In genomic region chr6:33507261-33507660, GRCh38 we compare ENCODE assay signal across 26 cellular contexts. TPM values are rescaled to one million over a fixed set of nuclear protein-coding genes. Genes with fewer than 3 reads are reported as not detected.
DNase-seq lines count a peak whose midpoint lies in the region; ATAC-seq, FAIRE-seq and TF ChIP-seq lines count a peak whose summit lies in the region.
"Had no signal": no experiment of that assay in that cellular context is flagged by ENCODE, and none has a peak within 500 bp of the region (broad histone marks: within the 10 kb centered on the region; RNA-seq: fewer than 3 reads in every experiment).

No MANE protein-coding gene starts in this region.

- H4K20me1 ChIP-seq in HepG2 (ENCODE audit: insufficient read depth, low read length), result no peaks in the 10 kb centered on the region
- H4K20me1 ChIP-seq: BLaER1 had no signal

- no peak overlapping the region for H3K4me2 ChIP-seq in HepG2 (ENCODE audit: low read depth, low read length)
- H3K4me2 ChIP-seq: BLaER1 had no signal

- no peak for DNase-seq in activated CD4-positive, alpha-beta memory T cell treated with anti-CD3 and anti-CD28 coated beads, Interleukin-2, amount 10 ng/mL, durations not matched to agents 7 days and 5 days
- no peak for DNase-seq in activated CD4-positive, alpha-beta memory T cell treated with anti-CD3 and anti-CD28 coated beads for 36 hours
- no peak for DNase-seq in HepG2 (ENCODE audit: low spot score)
- no peak for DNase-seq in right lobe of liver
- peak; percentile 25 for DNase-seq in bronchial epithelial cell (ENCODE audit: low read depth)
- no peak for DNase-seq in stimulated activated effector memory CD8-positive, alpha-beta T cell treated with anti-CD3 and anti-CD28 coated beads, Interleukin-12 subunit alpha, Interleukin-12 subunit beta, amount 100 ng/mL, for 72 hours (ENCODE audit: low spot score in 2 of 2)
- no peak for DNase-seq in DMS153 (lab: John Stamatoyannopoulos, UW)
- no peak for DNase-seq in NCI-H2107 treated with DMSO at 0.1 percent for 48 hours (lab: John Stamatoyannopoulos, UW; ENCODE audit: unreplicated experiment)
- DNase-seq: 8988T; ACHN; BE2C; Caco-2; Calu3; CD4-positive, alpha-beta T cell; CD8-positive, alpha-beta T cell; DMS79; DND-41; EL; GDM1 had no signal

- TF ChIP-seq RAD21 in HepG2 (CRISPR knock-in tag; IDR thresholded peaks at IDR 0.05), result no peak

- in situ Hi-C loops in HepG2 (cut with HindIII; ENCODE audit: extremely low pct_ligation_motif_present, low pct_unique_long_range_greater_than_20kb), result no loop called here

- TF ChIP-seq EP300 in HepG2 (IDR thresholded peaks at IDR 0.05; ENCODE audit: low read depth in 2 of 2, low read length in 2 of 2), result no peak
- TF ChIP-seq EP300 in HepG2 (CRISPR knock-in tag; IDR thresholded peaks at IDR 0.05; ENCODE audit: borderline replicate concordance), result no peak

- no peaks in the 10 kb centered on the region for H3K9me3 ChIP-seq in HepG2 (ENCODE audit: low read length)
- H3K9me3 ChIP-seq in right lobe of liver, result no peaks in the 10 kb centered on the region

- H3K27me3 ChIP-seq in HepG2 (ENCODE audit: control insufficient read depth in 1 of 2, insufficient read depth in 2 of 2, low read length in 2 of 2) (peaks cover 0 to 10% of the 10 kb centered on the region in 2 experiments; a peak in 3 of 5 replicates), right lobe of liver (no peaks in the 10 kb centered on the region), bronchial epithelial cell (ENCODE audit: control insufficient read depth, insufficient read depth, low read length) (no peaks in the 10 kb centered on the region)
- H3K27me3 ChIP-seq: BE2C had no signal

- no peak overlapping the region for H3K4me3 Mint-ChIP-seq in activated CD4-positive, alpha-beta memory T cell treated with anti-CD3 and anti-CD28 coated beads, Interleukin-2, amount 10 ng/mL, durations not matched to agents 7 days and 5 days
- H3K4me3 Mint-ChIP-seq in activated CD4-positive, alpha-beta memory T cell treated with anti-CD3 and anti-CD28 coated beads for 36 hours, result no peak overlapping the region
- no peak overlapping the region for H3K4me3 Mint-ChIP-seq in stimulated activated effector memory CD8-positive, alpha-beta T cell treated with anti-CD3 and anti-CD28 coated beads, Interleukin-12 subunit alpha, Interleukin-12 subunit beta, amount 100 ng/mL, for 72 hours
- H3K4me3 Mint-ChIP-seq: CD4-positive, alpha-beta T cell; CD8-positive, alpha-beta T cell had no signal

- no peak overlapping the region for H2AFZ ChIP-seq in HepG2 (ENCODE audit: low read length)

- peaks cover 4% of the 10 kb centered on the region for H3K27me3 Mint-ChIP-seq in activated CD4-positive, alpha-beta memory T cell treated with anti-CD3 and anti-CD28 coated beads, Interleukin-2, amount 10 ng/mL, durations not matched to agents 7 days and 5 days
- peaks cover 11% of the 10 kb centered on the region for H3K27me3 Mint-ChIP-seq in activated CD4-positive, alpha-beta memory T cell treated with anti-CD3 and anti-CD28 coated beads for 36 hours

- no peak for TF ChIP-seq CTCF in HepG2 (CRISPR knock-in tag; IDR thresholded peaks at IDR 0.05)
- no peak for TF ChIP-seq CTCF in right lobe of liver (IDR thresholded peaks at IDR 0.05)
- TF ChIP-seq CTCF in bronchial epithelial cell (IDR thresholded peaks at IDR 0.05; ENCODE audit: insufficient read depth, low read length, severe bottlenecking), result no peak

- POLR2A ChIA-PET in activated CD4-positive, alpha-beta memory T cell treated with anti-CD3 and anti-CD28 coated beads, Interleukin-2, amount 10 ng/mL, durations not matched to agents 7 days and 5 days (lab: Charles Lee), result no interaction called here
- POLR2A ChIA-PET in activated CD4-positive, alpha-beta memory T cell treated with anti-CD3 and anti-CD28 coated beads for 36 hours (lab: Charles Lee), result no interaction called here
- POLR2A ChIA-PET in HepG2 (lab: Yijun Ruan, JAX), result no interaction called here

- no peaks in the 10 kb centered on the region for H3K36me3 Mint-ChIP-seq in activated CD4-positive, alpha-beta memory T cell treated with anti-CD3 and anti-CD28 coated beads, Interleukin-2, amount 10 ng/mL, durations not matched to agents 7 days and 5 days (ENCODE audit: low read depth)
- no peaks in the 10 kb centered on the region for H3K36me3 Mint-ChIP-seq in activated CD4-positive, alpha-beta memory T cell treated with anti-CD3 and anti-CD28 coated beads for 36 hours
- no peaks in the 10 kb centered on the region for H3K36me3 Mint-ChIP-seq in stimulated activated effector memory CD8-positive, alpha-beta T cell treated with anti-CD3 and anti-CD28 coated beads, Interleukin-12 subunit alpha, Interleukin-12 subunit beta, amount 100 ng/mL, for 72 hours
- H3K36me3 Mint-ChIP-seq: CD8-positive, alpha-beta T cell had no signal

- H3K9ac ChIP-seq in HepG2 (ENCODE audit: insufficient read depth, low read depth, low read length), result no peak overlapping the region
- H3K9ac ChIP-seq: BLaER1 had no signal

- H3K79me2 ChIP-seq in HepG2 (ENCODE audit: insufficient read depth, low read length), result no peaks in the 10 kb centered on the region

- no TSS peak for BruUV-seq in HepG2 (replicated peaks; lab: Mats Ljungman, UMichigan)

- peaks cover 22% of the 10 kb centered on the region for H3K4me1 ChIP-seq in HepG2 (ENCODE audit: insufficient read depth, low read length)
- H3K4me1 ChIP-seq in right lobe of liver, result no peaks in the 10 kb centered on the region
- H3K4me1 ChIP-seq: BE2C had no signal

- H3K4me1 Mint-ChIP-seq in activated CD4-positive, alpha-beta memory T cell treated with anti-CD3 and anti-CD28 coated beads, Interleukin-2, amount 10 ng/mL, durations not matched to agents 7 days and 5 days, result peaks cover 19% of the 10 kb centered on the region
- H3K4me1 Mint-ChIP-seq in activated CD4-positive, alpha-beta memory T cell treated with anti-CD3 and anti-CD28 coated beads for 36 hours (ENCODE audit: low read depth), result peaks cover 8% of the 10 kb centered on the region
- peaks cover 20% of the 10 kb centered on the region for H3K4me1 Mint-ChIP-seq in stimulated activated effector memory CD8-positive, alpha-beta T cell treated with anti-CD3 and anti-CD28 coated beads, Interleukin-12 subunit alpha, Interleukin-12 subunit beta, amount 100 ng/mL, for 72 hours

- H3K27ac ChIP-seq in HepG2 (ENCODE audit: extremely low read length, insufficient read depth, low read length), result no peak overlapping the region
- H3K27ac ChIP-seq in right lobe of liver, result no peak overlapping the region
- H3K27ac ChIP-seq: BLaER1, C4-2B had no signal

- peak overlapping the region; percentile 26 for H3K27ac Mint-ChIP-seq in activated CD4-positive, alpha-beta memory T cell treated with anti-CD3 and anti-CD28 coated beads, Interleukin-2, amount 10 ng/mL, durations not matched to agents 7 days and 5 days
- no peak overlapping the region for H3K27ac Mint-ChIP-seq in activated CD4-positive, alpha-beta memory T cell treated with anti-CD3 and anti-CD28 coated beads for 36 hours
- H3K27ac Mint-ChIP-seq in stimulated activated effector memory CD8-positive, alpha-beta T cell treated with anti-CD3 and anti-CD28 coated beads, Interleukin-12 subunit alpha, Interleukin-12 subunit beta, amount 100 ng/mL, for 72 hours, result peak overlapping the region; percentile 68
- H3K27ac Mint-ChIP-seq: CD4-positive, alpha-beta T cell; CD8-positive, alpha-beta T cell had no signal

- TF ChIP-seq POLR2A in HepG2 (IDR thresholded peaks at IDR 0.05; ENCODE audit: insufficient read depth in 1 of 2, low read depth in 2 of 2, low read length in 2 of 2) (no peak), right lobe of liver (IDR thresholded peaks at IDR 0.05) (no peak)

- H3K4me3 ChIP-seq in HepG2 (replicated peaks in 1 of 3; ENCODE audit: insufficient read depth in 1 of 3, low read depth in 2 of 3, low read length in 3 of 3) (no peak overlapping the region), right lobe of liver (no peak overlapping the region), bronchial epithelial cell (ENCODE audit: low read depth, low read length) (no peak overlapping the region)
- H3K4me3 ChIP-seq: BLaER1, GM12878 had no signal

- CTCF ChIA-PET in activated CD4-positive, alpha-beta memory T cell treated with anti-CD3 and anti-CD28 coated beads, Interleukin-2, amount 10 ng/mL, durations not matched to agents 7 days and 5 days (lab: Charles Lee), result no interaction called here
- CTCF ChIA-PET in activated CD4-positive, alpha-beta memory T cell treated with anti-CD3 and anti-CD28 coated beads for 36 hours (lab: Charles Lee), result no interaction called here
- CTCF ChIA-PET in HepG2 (lab: Yijun Ruan, JAX; ENCODE audit: low intra/inter-chr PET ratio, low total read pairs), result no interaction called here

- H3K9me3 Mint-ChIP-seq in activated CD4-positive, alpha-beta memory T cell treated with anti-CD3 and anti-CD28 coated beads, Interleukin-2, amount 10 ng/mL, durations not matched to agents 7 days and 5 days, result no peaks in the 10 kb centered on the region
- peaks cover 5% of the 10 kb centered on the region for H3K9me3 Mint-ChIP-seq in activated CD4-positive, alpha-beta memory T cell treated with anti-CD3 and anti-CD28 coated beads for 36 hours
- H3K9me3 Mint-ChIP-seq in stimulated activated effector memory CD8-positive, alpha-beta T cell treated with anti-CD3 and anti-CD28 coated beads, Interleukin-12 subunit alpha, Interleukin-12 subunit beta, amount 100 ng/mL, for 72 hours, result no peaks in the 10 kb centered on the region
- H3K9me3 Mint-ChIP-seq: CD4-positive, alpha-beta T cell; CD8-positive, alpha-beta T cell had no signal

- intact Hi-C loops in activated CD4-positive, alpha-beta memory T cell treated with anti-CD3 and anti-CD28 coated beads for 36 hours (cut with micrococcal nuclease), result no loop called here
- intact Hi-C loops in HepG2 (cut with micrococcal nuclease; ENCODE audit: unreplicated experiment) (no loop called here), right lobe of liver (cut with DNase I) (no loop called here)

- ATAC-seq in HepG2, result no peak
- ATAC-seq in right lobe of liver, result no peak
- ATAC-seq in stimulated activated effector memory CD8-positive, alpha-beta T cell treated with anti-CD3 and anti-CD28 coated beads, Interleukin-12 subunit alpha, Interleukin-12 subunit beta, amount 100 ng/mL, for 72 hours, result no peak
- ATAC-seq: CD8-positive, alpha-beta T cell had no signal

- no peak for FAIRE-seq in HepG2 (lab: Jason Lieb, UNC)
- no peak for FAIRE-seq in bronchial epithelial cell (lab: Jason Lieb, UNC)
- FAIRE-seq: A204.1, D721Med, GM12878, GM12892, GM18507 had no signal

- H3K36me3 ChIP-seq in HepG2 (replicated peaks in 1 of 2; ENCODE audit: control insufficient read depth in 1 of 2, insufficient read depth in 2 of 2, low read length in 2 of 2) (no peaks in the 10 kb centered on the region), right lobe of liver (no peaks in the 10 kb centered on the region), bronchial epithelial cell (ENCODE audit: control insufficient read depth, insufficient read depth, low read length) (no peaks in the 10 kb centered on the region)
- H3K36me3 ChIP-seq: BE2C, BLaER1 had no signal

- 52% methylated on average over 3 of the region's 3 CpGs for WGBS in HepG2 (ENCODE audit: low lambda C conversion rate)
- WGBS in right lobe of liver (ENCODE audit: insufficient coverage, low coverage, low lambda C conversion rate, missing lambda C conversion rate), result 80% methylated on average over 3 of the region's 3 CpGs

RNA-seq across cellular contexts. Expression of gene ZBTB9, which starts 52.9 kb away (rescaled TPM):
- 1 to 10 TPM; 6.9 to 7.4 TPM for total RNA-seq in activated CD4-positive, alpha-beta memory T cell treated with anti-CD3 and anti-CD28 coated beads, Interleukin-2, amount 10 ng/mL, durations not matched to agents 7 days and 5 days
- 10 to 100 TPM in 1 of 2 experiments, 1 to 10 TPM in 1; 9.7 to 10.1 TPM for total RNA-seq in activated CD4-positive, alpha-beta memory T cell treated with anti-CD3 and anti-CD28 coated beads for 36 hours
- total RNA-seq in HepG2 (2016; rRNA removed; fragmentation: Illumina TruSeq; extraction: Trizol) (9.2 and 11.5 TPM in 2 replicates), right lobe of liver (1 to 10 TPM; 2.5 to 3.8 (median 2.9) TPM), bronchial epithelial cell (5.9 and 6.3 TPM in 2 replicates)
- 1.1 and 1.9 TPM in 2 replicates for total RNA-seq in HepG2 (2016; cell fraction: cytosol; rRNA removed; fragmentation: Illumina TruSeq; extraction: Trizol; ENCODE audit: low read depth)
- total RNA-seq in HepG2 (2016; cell fraction: insoluble cytoplasmic fraction; rRNA removed; fragmentation: Illumina TruSeq; extraction: Trizol), result 10.0 and 10.1 TPM in 2 replicates
- 4.7 and 6.0 TPM in 2 replicates for total RNA-seq in HepG2 (2016; cell fraction: membrane; rRNA removed; fragmentation: Illumina TruSeq; extraction: Trizol)
- total RNA-seq in HepG2 (2016; cell fraction: nucleus; rRNA removed; fragmentation: Illumina TruSeq; extraction: Trizol), result 6.5 and 6.7 TPM in 2 replicates
- polyA plus RNA-seq in HepG2 (2011; rRNA removed), result 5.3 and 7.1 TPM in 2 replicates
- 3.8 and 5.0 TPM in 2 replicates for polyA plus RNA-seq in HepG2 (2011; cell fraction: cytosol; rRNA removed)
- 3.6 and 4.8 TPM in 2 replicates for polyA plus RNA-seq in HepG2 (2011; cell fraction: nucleus; rRNA removed)
- 7.1 and 7.6 TPM in 2 replicates for polyA plus RNA-seq in HepG2 (2012)
- 0.71 and 0.88 TPM in 2 replicates for polyA plus RNA-seq in HepG2 (2016; cell fraction: cytosol; fragmentation: Illumina TruSeq; extraction: Trizol; ENCODE audit: low read depth)
- 9.1 and 13.0 TPM in 2 replicates for polyA plus RNA-seq in HepG2 (2016; cell fraction: insoluble cytoplasmic fraction; fragmentation: Illumina TruSeq; extraction: Trizol; ENCODE audit: low read depth)
- polyA plus RNA-seq in HepG2 (2016; cell fraction: membrane; fragmentation: Illumina TruSeq; extraction: Trizol; ENCODE audit: low read depth), result 2.4 and 2.5 TPM in 2 replicates
- polyA plus RNA-seq in HepG2 (2016; cell fraction: nucleus; fragmentation: Illumina TruSeq; extraction: Trizol; ENCODE audit: insufficient read depth, low read depth), result 7.9 and 11.1 TPM in 2 replicates
- polyA minus RNA-seq in HepG2 (2011; rRNA and poly(A)+ RNA removed; ENCODE audit: low replicate concordance), result 12.4 and 17.3 TPM in 2 replicates
- polyA minus RNA-seq in HepG2 (2011; cell fraction: cytosol; rRNA and poly(A)+ RNA removed), result 5.9 and 8.3 TPM in 2 replicates
- polyA minus RNA-seq in HepG2 (2011; cell fraction: nucleus; rRNA and poly(A)+ RNA removed), result 4.5 and 5.7 TPM in 2 replicates
